In the genomic region with DNA sequence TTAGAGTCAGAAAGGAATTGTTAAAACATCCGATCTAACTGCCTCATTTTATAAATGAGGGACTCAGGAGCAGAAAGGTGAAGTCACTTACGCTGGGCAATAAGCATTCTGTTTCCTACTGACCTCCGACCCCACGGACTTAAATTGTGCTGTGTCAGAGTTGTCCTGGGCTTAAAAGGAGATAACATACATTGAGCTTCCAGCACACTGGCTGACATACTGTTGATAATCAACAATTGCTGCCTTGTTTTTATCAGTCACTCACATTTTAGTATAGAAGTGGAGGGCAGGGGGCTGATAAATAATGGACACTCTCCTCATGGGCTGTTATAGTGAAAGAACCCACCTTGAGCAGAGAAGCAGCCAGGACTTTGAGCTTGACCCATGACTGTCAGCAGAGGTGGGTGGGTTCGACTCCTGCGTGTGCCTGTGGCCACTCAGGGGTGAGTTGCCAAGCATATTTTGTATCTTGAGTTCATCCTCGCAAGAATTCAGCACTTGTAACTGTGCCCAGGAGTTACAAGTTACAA, we compare ENCODE assay signal across 1 cellular context.
TF ChIP-seq lines count a peak whose summit lies in the region.

No MANE protein-coding gene starts in this region.

TF ChIP-seq in HepG2, 621 proteins besides CTCF, POLR2A, EP300 and RAD21 (continued from another document):
- TF ChIP-seq, protein P1, sequence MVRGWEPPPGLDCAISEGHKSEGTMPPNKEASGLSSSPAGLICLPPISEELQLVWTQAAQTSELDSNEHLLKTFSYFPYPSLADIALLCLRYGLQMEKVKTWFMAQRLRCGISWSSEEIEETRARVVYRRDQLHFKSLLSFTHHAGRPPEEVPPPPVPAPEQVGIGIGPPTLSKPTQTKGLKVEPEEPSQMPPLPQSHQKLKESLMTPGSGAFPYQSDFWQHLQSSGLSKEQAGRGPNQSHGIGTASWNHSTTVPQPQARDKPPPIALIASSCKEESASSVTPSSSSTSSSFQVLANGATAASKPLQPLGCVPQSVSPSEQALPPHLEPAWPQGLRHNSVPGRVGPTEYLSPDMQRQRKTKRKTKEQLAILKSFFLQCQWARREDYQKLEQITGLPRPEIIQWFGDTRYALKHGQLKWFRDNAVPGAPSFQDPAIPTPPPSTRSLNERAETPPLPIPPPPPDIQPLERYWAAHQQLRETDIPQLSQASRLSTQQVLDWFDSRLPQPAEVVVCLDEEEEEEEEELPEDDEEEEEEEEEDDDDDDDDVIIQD (CRISPR knock-in tag; IDR thresholded peaks at IDR 0.05; ENCODE audit: low read depth) = no peak
- TF ChIP-seq NR2F2 (IDR thresholded peaks at IDR 0.05; ENCODE audit: borderline replicate concordance, low read depth) (0 out of 2 replicates have a peak, but pooled peaks have one; percentile 38), SAP130 (CRISPR knock-in tag; IDR thresholded peaks at IDR 0.05; ENCODE audit: low read depth) (no peak), MAFK (conservative IDR thresholded peaks at IDR 0.05 in 1 of 2, IDR thresholded peaks at IDR 0.05 in 1 of 2; ENCODE audit: low read length in 2 of 2) (peak in 1 of 2 experiments; percentile 40; a peak in 3 of 4 replicates), MED8 (CRISPR knock-in tag; IDR thresholded peaks at IDR 0.05; ENCODE audit: insufficient replicate concordance) (no peak), RNF2 (conservative IDR thresholded peaks at IDR 0.05; ENCODE audit: low read depth) (no peak), FIP1L1 (IDR thresholded peaks at IDR 0.05; ENCODE audit: borderline replicate concordance, insufficient read depth, low read depth, low read length) (no peak), SIX4 (CRISPR knock-in tag; IDR thresholded peaks at IDR 0.05) (no peak), KMT2A (CRISPR knock-in tag; IDR thresholded peaks at IDR 0.05) (no peak), GTF3A (CRISPR knock-in tag; conservative IDR thresholded peaks at IDR 0.05) (no peak), ZNF75D (CRISPR knock-in tag; IDR thresholded peaks at IDR 0.05; ENCODE audit: borderline replicate concordance) (no peak), BCL6 (CRISPR knock-in tag; IDR thresholded peaks at IDR 0.05) (no peak), NCOA1 (CRISPR knock-in tag; IDR thresholded peaks at IDR 0.05) (no peak), NR2C2 (CRISPR knock-in tag; IDR thresholded peaks at IDR 0.05; ENCODE audit: borderline replicate concordance) (peak; percentile 49; the same call in 1 of the 2 replicates), ZSCAN12 (CRISPR knock-in tag; IDR thresholded peaks at IDR 0.05) (no peak), ZNF264 (CRISPR knock-in tag; IDR thresholded peaks at IDR 0.05) (no peak), STAG1 (CRISPR knock-in tag; IDR thresholded peaks at IDR 0.05) (no peak), MBNL3 (CRISPR knock-in tag; conservative IDR thresholded peaks at IDR 0.05) (no peak), HOXA5 (CRISPR knock-in tag; IDR thresholded peaks at IDR 0.05) (no peak), ZNF44 (CRISPR knock-in tag; IDR thresholded peaks at IDR 0.05) (no peak), MAZ (IDR thresholded peaks at IDR 0.05; ENCODE audit: borderline replicate concordance, low read depth, low read length) (no peak), MAZ (CRISPR knock-in tag; IDR thresholded peaks at IDR 0.05; ENCODE audit: low read depth) (no peak), MEF2D (CRISPR knock-in tag; IDR thresholded peaks at IDR 0.05) (no peak), HCFC1 (IDR thresholded peaks at IDR 0.05; ENCODE audit: low read depth, low read length) (no peak), KLF9 (CRISPR knock-in tag; IDR thresholded peaks at IDR 0.05; ENCODE audit: low read depth) (no peak), NR2F6 (IDR thresholded peaks at IDR 0.05) (peak; percentile 51), NR2F6 (CRISPR knock-in tag; IDR thresholded peaks at IDR 0.05) (no peak), CEBPG (CRISPR knock-in tag; IDR thresholded peaks at IDR 0.05) (no peak), ZSCAN22 (CRISPR knock-in tag; IDR thresholded peaks at IDR 0.05) (no peak), GZF1 (CRISPR knock-in tag; IDR thresholded peaks at IDR 0.05) (no peak), MTA1 (CRISPR knock-in tag; IDR thresholded peaks at IDR 0.05; ENCODE audit: borderline replicate concordance) (no peak), MAFF (IDR thresholded peaks at IDR 0.05; ENCODE audit: low read depth, low read length) (0 out of 2 replicates have a peak, but pooled peaks have one; percentile 24)
- TF ChIP-seq, protein P2, sequence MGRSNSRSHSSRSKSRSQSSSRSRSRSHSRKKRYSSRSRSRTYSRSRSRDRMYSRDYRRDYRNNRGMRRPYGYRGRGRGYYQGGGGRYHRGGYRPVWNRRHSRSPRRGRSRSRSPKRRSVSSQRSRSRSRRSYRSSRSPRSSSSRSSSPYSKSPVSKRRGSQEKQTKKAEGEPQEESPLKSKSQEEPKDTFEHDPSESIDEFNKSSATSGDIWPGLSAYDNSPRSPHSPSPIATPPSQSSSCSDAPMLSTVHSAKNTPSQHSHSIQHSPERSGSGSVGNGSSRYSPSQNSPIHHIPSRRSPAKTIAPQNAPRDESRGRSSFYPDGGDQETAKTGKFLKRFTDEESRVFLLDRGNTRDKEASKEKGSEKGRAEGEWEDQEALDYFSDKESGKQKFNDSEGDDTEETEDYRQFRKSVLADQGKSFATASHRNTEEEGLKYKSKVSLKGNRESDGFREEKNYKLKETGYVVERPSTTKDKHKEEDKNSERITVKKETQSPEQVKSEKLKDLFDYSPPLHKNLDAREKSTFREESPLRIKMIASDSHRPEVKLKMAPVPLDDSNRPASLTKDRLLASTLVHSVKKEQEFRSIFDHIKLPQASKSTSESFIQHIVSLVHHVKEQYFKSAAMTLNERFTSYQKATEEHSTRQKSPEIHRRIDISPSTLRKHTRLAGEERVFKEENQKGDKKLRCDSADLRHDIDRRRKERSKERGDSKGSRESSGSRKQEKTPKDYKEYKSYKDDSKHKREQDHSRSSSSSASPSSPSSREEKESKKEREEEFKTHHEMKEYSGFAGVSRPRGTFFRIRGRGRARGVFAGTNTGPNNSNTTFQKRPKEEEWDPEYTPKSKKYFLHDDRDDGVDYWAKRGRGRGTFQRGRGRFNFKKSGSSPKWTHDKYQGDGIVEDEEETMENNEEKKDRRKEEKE (IDR thresholded peaks at IDR 0.05) = no peak
- TF ChIP-seq, protein P3, sequence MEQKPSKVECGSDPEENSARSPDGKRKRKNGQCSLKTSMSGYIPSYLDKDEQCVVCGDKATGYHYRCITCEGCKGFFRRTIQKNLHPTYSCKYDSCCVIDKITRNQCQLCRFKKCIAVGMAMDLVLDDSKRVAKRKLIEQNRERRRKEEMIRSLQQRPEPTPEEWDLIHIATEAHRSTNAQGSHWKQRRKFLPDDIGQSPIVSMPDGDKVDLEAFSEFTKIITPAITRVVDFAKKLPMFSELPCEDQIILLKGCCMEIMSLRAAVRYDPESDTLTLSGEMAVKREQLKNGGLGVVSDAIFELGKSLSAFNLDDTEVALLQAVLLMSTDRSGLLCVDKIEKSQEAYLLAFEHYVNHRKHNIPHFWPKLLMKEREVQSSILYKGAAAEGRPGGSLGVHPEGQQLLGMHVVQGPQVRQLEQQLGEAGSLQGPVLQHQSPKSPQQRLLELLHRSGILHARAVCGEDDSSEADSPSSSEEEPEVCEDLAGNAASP (CRISPR knock-in tag; IDR thresholded peaks at IDR 0.05; ENCODE audit: borderline replicate concordance) = no peak
- TF ChIP-seq, protein P4, sequence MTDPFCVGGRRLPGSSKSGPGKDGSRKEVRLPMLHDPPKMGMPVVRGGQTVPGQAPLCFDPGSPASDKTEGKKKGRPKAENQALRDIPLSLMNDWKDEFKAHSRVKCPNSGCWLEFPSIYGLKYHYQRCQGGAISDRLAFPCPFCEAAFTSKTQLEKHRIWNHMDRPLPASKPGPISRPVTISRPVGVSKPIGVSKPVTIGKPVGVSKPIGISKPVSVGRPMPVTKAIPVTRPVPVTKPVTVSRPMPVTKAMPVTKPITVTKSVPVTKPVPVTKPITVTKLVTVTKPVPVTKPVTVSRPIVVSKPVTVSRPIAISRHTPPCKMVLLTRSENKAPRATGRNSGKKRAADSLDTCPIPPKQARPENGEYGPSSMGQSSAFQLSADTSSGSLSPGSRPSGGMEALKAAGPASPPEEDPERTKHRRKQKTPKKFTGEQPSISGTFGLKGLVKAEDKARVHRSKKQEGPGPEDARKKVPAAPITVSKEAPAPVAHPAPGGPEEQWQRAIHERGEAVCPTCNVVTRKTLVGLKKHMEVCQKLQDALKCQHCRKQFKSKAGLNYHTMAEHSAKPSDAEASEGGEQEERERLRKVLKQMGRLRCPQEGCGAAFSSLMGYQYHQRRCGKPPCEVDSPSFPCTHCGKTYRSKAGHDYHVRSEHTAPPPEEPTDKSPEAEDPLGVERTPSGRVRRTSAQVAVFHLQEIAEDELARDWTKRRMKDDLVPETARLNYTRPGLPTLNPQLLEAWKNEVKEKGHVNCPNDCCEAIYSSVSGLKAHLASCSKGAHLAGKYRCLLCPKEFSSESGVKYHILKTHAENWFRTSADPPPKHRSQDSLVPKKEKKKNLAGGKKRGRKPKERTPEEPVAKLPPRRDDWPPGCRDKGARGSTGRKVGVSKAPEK (CRISPR knock-in tag; IDR thresholded peaks at IDR 0.05; ENCODE audit: borderline replicate concordance) = no peak
